Comparison of ENCODE assay signal across 16 cellular contexts in the genomic region with DNA sequence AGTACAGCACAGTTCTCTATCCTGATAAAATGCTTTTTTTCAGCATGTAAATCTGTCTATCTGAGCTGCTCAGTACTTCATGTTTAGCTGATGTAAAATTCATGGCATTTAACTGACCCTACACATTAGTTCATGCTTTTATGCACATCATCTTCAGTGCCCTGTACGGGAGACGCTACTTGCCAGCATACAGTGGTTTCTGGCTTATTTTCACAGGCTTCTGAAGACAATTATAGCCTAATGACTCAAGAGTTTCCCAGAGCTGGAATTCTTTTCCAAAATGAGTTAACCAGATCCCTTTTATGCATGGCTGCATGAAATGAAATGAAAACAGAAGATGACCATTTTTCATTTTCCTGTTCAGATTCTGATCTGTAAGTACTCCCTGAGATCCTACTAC.
DNase-seq lines count a peak whose midpoint lies in the region; ATAC-seq and TF ChIP-seq lines count a peak whose summit lies in the region.
"Had no signal": no experiment of that assay in that cellular context is flagged by ENCODE, and none has a peak within 500 bp of the region (broad histone marks: within the 10 kb centered on the region; RNA-seq: fewer than 3 reads in every experiment).

No MANE protein-coding gene starts in this region.

- no peaks in the 10 kb centered on the region for H3K36me3 ChIP-seq in BJ (ENCODE audit: control insufficient read depth, insufficient read depth, low read length)
- H3K36me3 ChIP-seq: BLaER1, vagina had no signal

- ATAC-seq in GM21447 (IDR thresholded peaks at IDR 0.05; ENCODE audit: unreplicated experiment) (no peak), HG02852 (IDR thresholded peaks at IDR 0.05; ENCODE audit: unreplicated experiment) (no peak)
- ATAC-seq: stimulated activated naive CD8-positive, alpha-beta T cell treated with anti-CD3 and anti-CD28 coated beads, Interleukin-15, amount 100 ng/mL, for 72 hours had no signal

- TF ChIP-seq CTCF in BJ (IDR thresholded peaks at IDR 0.05; ENCODE audit: insufficient read depth, low read depth, low read length) = no peak

- POLR2A ChIA-PET in BJ (lab: Charles Lee) = no interaction called here

- peak; percentile 57 for DNase-seq in BJ (ENCODE audit: low read depth)
- DNase-seq in NCI-H446 treated with DMSO at 0.1 percent for 48 hours (lab: John Stamatoyannopoulos, UW) = peak; percentile 63
- peak; percentile 81 for DNase-seq in fibroblast of gingiva (ENCODE audit: low read depth)
- peak; percentile 35 for DNase-seq in left kidney (ENCODE audit: low read depth, low spot score)
- DNase-seq in effector CD8-positive, alpha-beta T cell (lab: John Stamatoyannopoulos, UW) = no peak
- no peak for DNase-seq in putamen (ENCODE audit: low spot score)
- DNase-seq: activated CD4-positive, alpha-beta T cell treated with anti-CD3 and anti-CD28 coated beads, Interleukin-2, amount 10 ng/mL, durations not matched to agents 7 days and 5 days; activated naive CD4-positive, alpha-beta T cell treated with anti-CD3 and anti-CD28 coated beads, Interleukin-2, amount 50 U/mL, for 16 hours; DMS53; NCI-H1092; NCI-H2107; stimulated activated naive CD8-positive, alpha-beta T cell treated with anti-CD3 and anti-CD28 coated beads, Interleukin-15, amount 100 ng/mL, for 72 hours had no signal

- H3K27me3 ChIP-seq in BJ (ENCODE audit: control insufficient read depth, insufficient read depth, low read length) = no peaks in the 10 kb centered on the region
- H3K27me3 ChIP-seq: BLaER1, vagina had no signal

- H3K4me3 ChIP-seq in BJ (ENCODE audit: low read depth, low read length) = no peak overlapping the region
- H3K4me3 ChIP-seq: BLaER1, vagina had no signal

- CTCF ChIA-PET in BJ (lab: Yijun Ruan, JAX) = no interaction called here

Comparison
In these comparisons a context has a peak if more than half of its experiments do, and no peak if none do; other contexts are left out.
1. DNase-seq: peak in BJ (single experiment), NCI-H446 treated with DMSO at 0.1 percent for 48 hours (single experiment), fibroblast of gingiva (single experiment) and left kidney (single experiment); none in effector CD8-positive, alpha-beta T cell (single experiment) and putamen (single experiment).